In genomic region chr19:3990815-3991117, GRCh38 we compare ENCODE assay signal across 11 cellular contexts. TPM values are rescaled to one million over a fixed set of nuclear protein-coding genes. Genes with fewer than 3 reads are reported as not detected.
DNase-seq lines count a peak whose midpoint lies in the region; ATAC-seq and TF ChIP-seq lines count a peak whose summit lies in the region.
"Had no signal": no experiment of that assay in that cellular context is flagged by ENCODE, and none has a peak within 500 bp of the region (broad histone marks: within the 10 kb centered on the region; RNA-seq: fewer than 3 reads in every experiment).

No MANE protein-coding gene starts in this region.

- DNase-seq in Caco-2, result no peak
- DNase-seq in HFFc6, result no peak
- no peak for DNase-seq in activated naive CD8-positive, alpha-beta T cell treated with anti-CD3 and anti-CD28 coated beads, Interleukin-2, amount 50 U/mL, for 24 hours
- no peak for DNase-seq in NCI-H524 treated with DMSO at 0.1 percent for 48 hours (lab: John Stamatoyannopoulos, UW)
- no peak for DNase-seq in ascending aorta (ENCODE audit: low spot score in 2 of 2)
- DNase-seq in GM20000 (ENCODE audit: low spot score), result no peak

- no peak overlapping the region for H3K27ac ChIP-seq in ascending aorta

- peaks cover 10% of the 10 kb centered on the region for H3K9me3 Mint-ChIP-seq in Caco-2 (ENCODE audit: unreplicated experiment)
- H3K9me3 Mint-ChIP-seq in HFFc6, result peaks cover 5% of the 10 kb centered on the region
- H3K9me3 Mint-ChIP-seq in activated naive CD8-positive, alpha-beta T cell treated with anti-CD3 and anti-CD28 coated beads, Interleukin-2, amount 50 U/mL, for 24 hours, result peaks cover 4% of the 10 kb centered on the region
- H3K9me3 Mint-ChIP-seq in nephron, result no peaks in the 10 kb centered on the region

- CTCF ChIA-PET in Caco-2 (lab: Charles Lee), result no interaction called here

- H3K27ac Mint-ChIP-seq in Caco-2 (ENCODE audit: unreplicated experiment), result peak overlapping the region; percentile 89
- peak overlapping the region; percentile 69; the same call in 1 of the 2 replicates for H3K27ac Mint-ChIP-seq in HFFc6
- H3K27ac Mint-ChIP-seq in activated naive CD8-positive, alpha-beta T cell treated with anti-CD3 and anti-CD28 coated beads, Interleukin-2, amount 50 U/mL, for 24 hours, result peak overlapping the region; percentile 82
- peak overlapping the region in 1 of 3 experiments; percentile 57 for H3K27ac Mint-ChIP-seq in nephron

- TF ChIP-seq CTCF in Caco-2 (IDR thresholded peaks at IDR 0.05; ENCODE audit: insufficient read depth in 1 of 2, low read depth in 1 of 2, low read length in 1 of 2, severe bottlenecking in 1 of 2, unreplicated experiment in 1 of 2) (no peak), HFFc6 (IDR thresholded peaks at IDR 0.05) (no peak), nephron (IDR thresholded peaks at IDR 0.05; ENCODE audit: unreplicated experiment in 3 of 3) (no peak), ascending aorta (IDR thresholded peaks at IDR 0.05) (no peak), GM20000 (IDR thresholded peaks at IDR 0.05; ENCODE audit: extremely low read depth, missing control alignments) (no peak)

- no peaks in the 10 kb centered on the region for H3K27me3 ChIP-seq in Caco-2 (replicated peaks; ENCODE audit: control insufficient read depth, insufficient read depth, low read length)
- H3K27me3 ChIP-seq in ascending aorta, result no peaks in the 10 kb centered on the region

- no peaks in the 10 kb centered on the region for H3K4me1 ChIP-seq in Caco-2
- peaks cover 5 to 10% of the 10 kb centered on the region in 2 donors for H3K4me1 ChIP-seq in ascending aorta

- H3K4me3 ChIP-seq in Caco-2 (ENCODE audit: low read depth, low read length), result no peak overlapping the region
- no peak overlapping the region for H3K4me3 ChIP-seq in ascending aorta

- peaks cover 15% of the 10 kb centered on the region for H3K36me3 Mint-ChIP-seq in Caco-2 (ENCODE audit: insufficient read depth, unreplicated experiment)
- H3K36me3 Mint-ChIP-seq in HFFc6 (ENCODE audit: low read depth), result no peaks in the 10 kb centered on the region
- no peaks in the 10 kb centered on the region for H3K36me3 Mint-ChIP-seq in activated naive CD8-positive, alpha-beta T cell treated with anti-CD3 and anti-CD28 coated beads, Interleukin-2, amount 50 U/mL, for 24 hours (ENCODE audit: low read depth)
- H3K36me3 Mint-ChIP-seq in nephron (ENCODE audit: low read depth), result no peaks in the 10 kb centered on the region
- H3K36me3 Mint-ChIP-seq: naive thymus-derived CD4-positive, alpha-beta T cell had no signal

- ATAC-seq in activated naive CD8-positive, alpha-beta T cell treated with anti-CD3 and anti-CD28 coated beads, Interleukin-2, amount 50 U/mL, for 24 hours, result no peak

- H3K9me3 ChIP-seq in Caco-2, result no peaks in the 10 kb centered on the region
- H3K9me3 ChIP-seq in ascending aorta, result no peaks in the 10 kb centered on the region

- BruUV-seq in Caco-2 (replicated peaks; lab: Mats Ljungman, UMichigan), result no TSS peak

- no peaks in the 10 kb centered on the region for H3K36me3 ChIP-seq in Caco-2 (ENCODE audit: control insufficient read depth, insufficient read depth, low read length)
- no peaks in the 10 kb centered on the region for H3K36me3 ChIP-seq in ascending aorta

- H3K4me1 Mint-ChIP-seq in Caco-2 (ENCODE audit: low read depth, unreplicated experiment), result peaks cover 7% of the 10 kb centered on the region
- peaks cover 25% of the 10 kb centered on the region for H3K4me1 Mint-ChIP-seq in HFFc6 (ENCODE audit: low read depth)
- peaks cover 32% of the 10 kb centered on the region for H3K4me1 Mint-ChIP-seq in activated naive CD8-positive, alpha-beta T cell treated with anti-CD3 and anti-CD28 coated beads, Interleukin-2, amount 50 U/mL, for 24 hours
- H3K4me1 Mint-ChIP-seq in nephron, result peaks cover 17% of the 10 kb centered on the region

- POLR2A ChIA-PET in Caco-2 (lab: Charles Lee), result interaction anchor here (0.6 to 0.7 kb wide), 3 partner anchors 22 to 228 kb away, joined by 3 to 4 read pairs (median 4); partner anchors contain the start of gene MRPL54

- intact Hi-C loops in Caco-2 (cut with micrococcal nuclease; ENCODE audit: unreplicated experiment), result no loop called here
- intact Hi-C loops in ascending aorta (cut with DNase I), result loop anchor here (1.0 kb wide), 2 partner anchors 17 to 71 kb away; partner anchors contain the start of gene PIAS4

- H3K4me3 Mint-ChIP-seq in Caco-2 (ENCODE audit: unreplicated experiment) (peak overlapping the region; percentile 89), HFFc6 (peak overlapping the region; percentile 41; the same call in 1 of the 2 replicates), nephron (peak overlapping the region; percentile 62 to 73 (median 72))
- H3K4me3 Mint-ChIP-seq in activated naive CD8-positive, alpha-beta T cell treated with anti-CD3 and anti-CD28 coated beads, Interleukin-2, amount 50 U/mL, for 24 hours, result peak overlapping the region; percentile 42

- H3K27me3 Mint-ChIP-seq in Caco-2 (ENCODE audit: insufficient read depth, unreplicated experiment) (no peaks in the 10 kb centered on the region), HFFc6 (ENCODE audit: insufficient read depth) (peaks cover 5% of the 10 kb centered on the region; the same call in 1 of the 2 replicates), nephron (ENCODE audit: low read depth) (peaks cover 8% of the 10 kb centered on the region)
- no peaks in the 10 kb centered on the region for H3K27me3 Mint-ChIP-seq in activated naive CD8-positive, alpha-beta T cell treated with anti-CD3 and anti-CD28 coated beads, Interleukin-2, amount 50 U/mL, for 24 hours
- H3K27me3 Mint-ChIP-seq: naive thymus-derived CD4-positive, alpha-beta T cell had no signal

RNA-seq across cellular contexts. Expression of gene EEF2, which starts 5.5 kb away (rescaled TPM):
- 2,154 and 2,157 TPM in 2 replicates for total RNA-seq in Caco-2 (2022)
- total RNA-seq in HFFc6 (2021; fragmentation: NEBNext Ultra II Directional; extraction: Animal tissue kit (Norgen Biotek cat#: 25700)), result 1,000 to 10,000 TPM; 2,555 to 2,867 (median 2,696) TPM
- total RNA-seq in ascending aorta, result 1,544 TPM

RNA-seq across cellular contexts. Expression of gene PIAS4, which starts 16.8 kb away (rescaled TPM):
- 43.3 and 45.7 TPM in 2 replicates for total RNA-seq in Caco-2 (2022)
- total RNA-seq in HFFc6 (2021; fragmentation: NEBNext Ultra II Directional; extraction: Animal tissue kit (Norgen Biotek cat#: 25700)), result 10 to 100 TPM; 20.0 to 26.0 (median 23.3) TPM
- 30.8 TPM for total RNA-seq in ascending aorta

RNA-seq across cellular contexts. Expression of gene DAPK3, which starts 19.9 kb away (rescaled TPM):
- total RNA-seq in Caco-2 (2022), result 58.6 and 66.4 TPM in 2 replicates
- total RNA-seq in HFFc6 (2021; fragmentation: NEBNext Ultra II Directional; extraction: Animal tissue kit (Norgen Biotek cat#: 25700)), result 100 to 1,000 TPM; 116 to 140 (median 128) TPM
- 135 TPM for total RNA-seq in ascending aorta

RNA-seq across cellular contexts. Expression of gene NMRK2, which starts 57.9 kb away (rescaled TPM):
- total RNA-seq in Caco-2 (2022) (not detected in 2 replicates), ascending aorta (not detected)
- total RNA-seq in HFFc6 (2021; fragmentation: NEBNext Ultra II Directional; extraction: Animal tissue kit (Norgen Biotek cat#: 25700)), result not detected
- total RNA-seq: left colon; naive thymus-derived CD4-positive, alpha-beta T cell; T-helper 2 cell treated with Interferon-gamma antibody and Interleukin-4, amounts not matched to agents 100 ng/mL and 5 ng/mL, for 36 hours; temporal lobe had no signal
